ENCODE assay signal across 8 cellular contexts in genomic region chr16:72927199-72928088, GRCh38.
DNase-seq lines count a peak whose midpoint lies in the region; ATAC-seq, FAIRE-seq and TF ChIP-seq lines count a peak whose summit lies in the region.

No MANE protein-coding gene starts in this region.

- no peaks in the 10 kb centered on the region for H3K36me3 ChIP-seq in kidney (ENCODE audit: control insufficient read depth in 1 of 2, insufficient read depth in 2 of 2, low read length in 2 of 2)
- no peaks in the 10 kb centered on the region for H3K36me3 ChIP-seq in small intestine (ENCODE audit: control insufficient read depth in 2 of 2, insufficient read depth in 2 of 2, low read length in 2 of 2)

- no peak overlapping the region for H3K9ac ChIP-seq in kidney (ENCODE audit: low read length in 2 of 2)

- DNase-seq in AG10803 (ENCODE audit: low read depth): peak; percentile 96
- peak; percentile 62 for DNase-seq in LHCN-M2 (ENCODE audit: low read depth)
- DNase-seq in SHP77 treated with DMSO at 0.1 percent for 48 hours (lab: John Stamatoyannopoulos, UW): peak; percentile 84
- DNase-seq in kidney: peak; percentile 68
- no peak for DNase-seq in occipital lobe (lab: John Stamatoyannopoulos, UW)
- DNase-seq in small intestine: no peak

- H3K9me3 ChIP-seq in kidney (ENCODE audit: control insufficient read depth in 1 of 2, low read length in 2 of 2): no peaks in the 10 kb centered on the region
- H3K9me3 ChIP-seq in small intestine (ENCODE audit: control insufficient read depth, low read depth): no peaks in the 10 kb centered on the region

- FAIRE-seq in kidney (lab: Jason Lieb, UNC) (no peak), small intestine (lab: Jason Lieb, UNC) (no peak)

- H3K27ac ChIP-seq in kidney (ENCODE audit: low read depth in 2 of 2, low read length in 2 of 2): no peak overlapping the region
- no peak overlapping the region for H3K27ac ChIP-seq in small intestine (ENCODE audit: low read depth in 1 of 2, low read length in 1 of 2)

- 68 to 81% (median 76%) methylated on average over 23 to 26 of the region's 26 CpGs for WGBS in small intestine, 3 donors

- peaks cover 0 to 6% of the 10 kb centered on the region in 2 donors for H3K4me1 ChIP-seq in kidney (ENCODE audit: control insufficient read depth in 1 of 2, insufficient read depth in 1 of 2, low read depth in 1 of 2, low read length in 2 of 2)
- H3K4me1 ChIP-seq in small intestine (ENCODE audit: control insufficient read depth in 2 of 2, insufficient read depth in 1 of 2, low read depth in 1 of 2, low read length in 1 of 2): no peaks in the 10 kb centered on the region

- ATAC-seq in HG03025 (IDR thresholded peaks at IDR 0.05; ENCODE audit: low FRiP score, unreplicated experiment): no peak
- no peak for ATAC-seq in HG03108 (IDR thresholded peaks at IDR 0.05; ENCODE audit: unreplicated experiment)

- H3K4me3 ChIP-seq in AG10803 (ENCODE audit: low read length) (no peak overlapping the region), kidney (ENCODE audit: low read length in 2 of 2) (no peak overlapping the region), small intestine (ENCODE audit: low read depth in 1 of 2, low read length in 2 of 2) (no peak overlapping the region)

- H3K27me3 ChIP-seq in small intestine (ENCODE audit: control insufficient read depth in 2 of 2, insufficient read depth in 2 of 2, low read length in 2 of 2): no peaks in the 10 kb centered on the region

- TF ChIP-seq CTCF in AG10803 (conservative IDR thresholded peaks at IDR 0.05; ENCODE audit: low read length) (0 out of 2 replicates have a peak, but pooled peaks have one; percentile 22), kidney (IDR thresholded peaks at IDR 0.05; ENCODE audit: borderline replicate concordance, extremely low read depth, insufficient read depth) (no peak)

- intact Hi-C loops in kidney (cut with DNase I): no loop called here

Comparison
In these comparisons a context has a peak if more than half of its experiments do, and no peak if none do; other contexts are left out.
1. DNase-seq: peak in AG10803 (single experiment), LHCN-M2 (single experiment), SHP77 treated with DMSO at 0.1 percent for 48 hours (single experiment) and kidney (single experiment); none in occipital lobe (single experiment) and small intestine (single experiment).